ENCODE assay signal across 26 cellular contexts in the genomic region with DNA sequence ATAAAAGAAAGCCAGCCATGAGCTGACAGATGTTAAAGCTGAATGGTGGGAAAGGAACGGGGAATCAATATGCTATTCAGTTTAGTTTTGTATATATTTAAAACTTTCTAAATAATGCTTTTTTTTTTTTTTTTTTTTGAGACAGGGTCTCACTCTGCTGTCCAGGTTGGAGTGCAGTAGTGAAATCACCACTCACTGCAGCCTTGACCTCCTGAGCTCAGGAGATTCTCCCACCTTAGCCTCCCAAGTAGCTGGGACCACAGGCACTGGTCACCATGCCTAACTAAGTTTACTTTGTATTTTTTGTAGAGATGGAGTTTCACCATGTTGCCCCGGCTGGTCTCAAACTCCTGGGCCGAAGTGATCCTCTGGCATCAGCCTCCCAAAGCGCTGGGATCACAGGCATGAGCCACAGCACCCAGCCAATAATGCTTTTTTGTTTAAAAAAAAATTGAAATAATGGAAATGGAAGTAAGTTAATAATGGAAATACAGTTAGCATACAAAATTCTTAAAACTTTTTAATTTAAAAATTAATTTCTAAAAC.
"Had no signal": no experiment of that assay in that cellular context is flagged by ENCODE, and none has a peak within 500 bp of the region (broad histone marks: within the 10 kb centered on the region; RNA-seq: fewer than 3 reads in every experiment).

No MANE protein-coding gene starts in this region.

- DNase-seq: naive thymus-derived CD4-positive, alpha-beta T cell; natural killer cell; occipital lobe; posterior cingulate gyrus; psoas muscle; right cardiac atrium; sigmoid colon; small intestine; stimulated activated CD4-positive, alpha-beta T cell treated with anti-CD3 and anti-CD28 coated beads, Interleukin-12 subunit alpha, Interleukin-12 subunit beta, amount 100 ng/mL, for 4 hours; stimulated activated CD4-positive, alpha-beta T cell treated with anti-CD3 and anti-CD28 coated beads, Interleukin-1b, Interleukin-23, amount 100 ng/mL, for 48 hours; stimulated activated CD4-positive, alpha-beta T cell treated with anti-CD3 and anti-CD28 coated beads, Interleukin-4, amount 100 ng/mL, for 1 hour; stimulated activated CD4-positive, alpha-beta T cell treated with anti-CD3 and anti-CD28 coated beads, Interleukin-4, amount 100 ng/mL, for 4 hours; stimulated activated CD8-positive, alpha-beta memory T cell treated with anti-CD3 and anti-CD28 coated beads, Interleukin-4, amount 100 ng/mL, for 48 hours; stimulated activated naive CD4-positive, alpha-beta T cell; stimulated activated naive CD8-positive, alpha-beta T cell treated with anti-CD3 and anti-CD28 coated beads, Interleukin-15, amount 100 ng/mL, for 72 hours; stimulated activated naive CD8-positive, alpha-beta T cell treated with anti-CD3 and anti-CD28 coated beads, Interleukin-15, Interleukin-2, amounts not matched to agents 100 U/mL and 50 U/mL, for 24 hours; substantia nigra; testis; tibial artery; transverse colon; upper lobe of right lung; uterus had no signal

- H2AFZ ChIP-seq: neural progenitor cell, parathyroid adenoma had no signal

- H3K9ac ChIP-seq: neural progenitor cell, parathyroid adenoma had no signal

- H3K9me3 ChIP-seq: psoas muscle, sigmoid colon, suprapubic skin, testis, tibial artery, transverse colon, upper lobe of right lung, uterus had no signal

- H3K4me1 ChIP-seq: neural progenitor cell, parathyroid adenoma, testis had no signal

- H3K27ac ChIP-seq: neural progenitor cell, parathyroid adenoma, psoas muscle, sigmoid colon, suprapubic skin, testis, tibial artery, transverse colon, upper lobe of right lung had no signal

- FAIRE-seq: small intestine had no signal

- H3K36me3 ChIP-seq: neural progenitor cell, sigmoid colon, suprapubic skin, tibial artery, transverse colon, upper lobe of right lung, uterus had no signal

- H3K4me2 ChIP-seq: neural progenitor cell had no signal

- H3K4me3 ChIP-seq: neural progenitor cell, psoas muscle, sigmoid colon, suprapubic skin, testis, tibial artery, transverse colon, upper lobe of right lung, uterus had no signal

- H3K27me3 ChIP-seq: neural progenitor cell, sigmoid colon, suprapubic skin, testis, tibial artery, transverse colon, upper lobe of right lung, uterus had no signal

- ATAC-seq: naive thymus-derived CD4-positive, alpha-beta T cell; natural killer cell; psoas muscle; right cardiac atrium; stimulated activated memory B cell treated with anti-CD40 and anti-IgM and Interleukin-4, amounts not matched to agents 10 μg/mL and 1 μg/mL and 100 μg/mL, for 72 hours; stimulated activated naive CD8-positive, alpha-beta T cell treated with anti-CD3 and anti-CD28 coated beads, Interleukin-15, amount 100 ng/mL, for 72 hours; stimulated activated naive CD8-positive, alpha-beta T cell treated with anti-CD3 and anti-CD28 coated beads, Interleukin-15, Interleukin-2, amounts not matched to agents 100 U/mL and 50 U/mL, for 24 hours; upper lobe of right lung had no signal
